Comparison of ENCODE assay signal across 18 cellular contexts in genomic region chr19:11066326-11066725, GRCh38. TPM values are rescaled to one million over a fixed set of nuclear protein-coding genes. Genes with fewer than 3 reads are reported as not detected.
DNase-seq lines count a peak whose midpoint lies in the region; ATAC-seq, FAIRE-seq and TF ChIP-seq lines count a peak whose summit lies in the region.
"Had no signal": no experiment of that assay in that cellular context is flagged by ENCODE, and none has a peak within 500 bp of the region (broad histone marks: within the 10 kb centered on the region; RNA-seq: fewer than 3 reads in every experiment).

No MANE protein-coding gene starts in this region.

- in situ Hi-C loops in HepG2 (cut with HindIII; ENCODE audit: extremely low pct_ligation_motif_present, low pct_unique_long_range_greater_than_20kb): no loop called here

- H3K4me2 ChIP-seq in HepG2 (ENCODE audit: low read depth, low read length) (0 out of 2 replicates have a peak overlapping the region, but pooled peaks have one; percentile 9), osteoblast (ENCODE audit: insufficient read depth, low read length) (no peak overlapping the region)

- no peak overlapping the region for H2AFZ ChIP-seq in HepG2 (ENCODE audit: low read length)
- H2AFZ ChIP-seq in osteoblast (ENCODE audit: low read length): no peak overlapping the region

- POLR2A ChIA-PET in RWPE1 (lab: Yijun Ruan, JAX; ENCODE audit: low non-redundant PET) (no interaction called here), HepG2 (lab: Yijun Ruan, JAX) (interaction anchor here (0.9 to 1.3 kb wide), 2 partner anchors 23 to 129 kb away, joined by 3 read pairs; partner anchors contain the start of gene LDLR)

- ATAC-seq in HepG2: peak; percentile 57
- ATAC-seq: CD8-positive, alpha-beta T cell had no signal

- H4K20me1 ChIP-seq in HepG2 (ENCODE audit: insufficient read depth, low read length): no peaks in the 10 kb centered on the region
- no peaks in the 10 kb centered on the region for H4K20me1 ChIP-seq in osteoblast (ENCODE audit: insufficient read depth, low read length)

- no peaks in the 10 kb centered on the region for H3K9me3 Mint-ChIP-seq in activated naive CD4-positive, alpha-beta T cell treated with anti-CD3 and anti-CD28 coated beads, Interleukin-2, amount 50 U/mL, for 24 hours
- H3K9me3 Mint-ChIP-seq: CD8-positive, alpha-beta T cell had no signal

- H3K4me3 ChIP-seq in HepG2 (replicated peaks in 1 of 3; ENCODE audit: insufficient read depth in 1 of 3, low read depth in 2 of 3, low read length in 3 of 3): no peak overlapping the region
- no peak overlapping the region for H3K4me3 ChIP-seq in osteoblast (ENCODE audit: insufficient read depth, low read length)

- H3K36me3 Mint-ChIP-seq in activated naive CD4-positive, alpha-beta T cell treated with anti-CD3 and anti-CD28 coated beads, Interleukin-2, amount 50 U/mL, for 24 hours: peaks cover 5% of the 10 kb centered on the region

- peak overlapping the region; percentile 51 for H3K27ac Mint-ChIP-seq in activated naive CD4-positive, alpha-beta T cell treated with anti-CD3 and anti-CD28 coated beads, Interleukin-2, amount 50 U/mL, for 24 hours
- H3K27ac Mint-ChIP-seq: CD14-positive monocyte; CD8-positive, alpha-beta T cell had no signal

- intact Hi-C loops in HepG2 (cut with micrococcal nuclease; ENCODE audit: unreplicated experiment): no loop called here

- TF ChIP-seq EP300 in HepG2 (IDR thresholded peaks at IDR 0.05; ENCODE audit: low read depth in 2 of 2, low read length in 2 of 2): no peak
- TF ChIP-seq EP300 in HepG2 (CRISPR knock-in tag; IDR thresholded peaks at IDR 0.05; ENCODE audit: borderline replicate concordance): no peak

- no peak overlapping the region for H3K4me3 Mint-ChIP-seq in activated naive CD4-positive, alpha-beta T cell treated with anti-CD3 and anti-CD28 coated beads, Interleukin-2, amount 50 U/mL, for 24 hours
- H3K4me3 Mint-ChIP-seq: CD14-positive monocyte; CD8-positive, alpha-beta T cell had no signal

- TF ChIP-seq CTCF in RWPE1 (conservative IDR thresholded peaks at IDR 0.05; ENCODE audit: low read depth) (no peak), HepG2 (CRISPR knock-in tag; IDR thresholded peaks at IDR 0.05) (no peak), osteoblast (IDR thresholded peaks at IDR 0.05; ENCODE audit: extremely low read depth, low read depth, low read length) (no peak)

- H3K36me3 ChIP-seq in HepG2 (replicated peaks in 1 of 2; ENCODE audit: control insufficient read depth in 1 of 2, insufficient read depth in 2 of 2, low read length in 2 of 2) (0 out of 5 replicates have a peak, but pooled peaks cover 0 to 2% of the 10 kb centered on the region in 2 experiments), osteoblast (ENCODE audit: insufficient read depth, low read length) (peaks cover 36% of the 10 kb centered on the region)

- CTCF ChIA-PET in RWPE1 (lab: Yijun Ruan, JAX) (interaction anchor here (0.6 kb wide), 1 partner anchor 146 kb away, joined by 4 read pairs; no protein-coding TSS in a partner anchor), HepG2 (lab: Yijun Ruan, JAX; ENCODE audit: low intra/inter-chr PET ratio, low total read pairs) (no interaction called here)

- no peaks in the 10 kb centered on the region for H3K27me3 Mint-ChIP-seq in activated naive CD4-positive, alpha-beta T cell treated with anti-CD3 and anti-CD28 coated beads, Interleukin-2, amount 50 U/mL, for 24 hours

- WGBS in HepG2 (ENCODE audit: low lambda C conversion rate): 38% methylated on average over 3 of the region's 5 CpGs

- no peak for DNase-seq in activated naive CD4-positive, alpha-beta T cell treated with Interleukin-2 at 50 U/mL for 16 hours
- DNase-seq in RWPE1 (ENCODE audit: low spot score) (no peak), HepG2 (ENCODE audit: low spot score) (no peak), osteoblast (ENCODE audit: insufficient read length, low spot score, missing footprints) (peak; percentile 31), GF-D8 (lab: John Stamatoyannopoulos, UW) (no peak), NCI-H1694 treated with DMSO at 0.1 percent for 48 hours (lab: John Stamatoyannopoulos, UW) (no peak)
- DNase-seq in stimulated activated naive CD4-positive, alpha-beta T cell treated with Interleukin-2 at 50 U/mL for 16 hours (lab: John Stamatoyannopoulos, UW): no peak
- DNase-seq: CD8-positive, alpha-beta T cell; COR-L47; DMS153; DMS79 treated with DMSO at 0.1 percent for 48 hours; EL had no signal

- no peaks in the 10 kb centered on the region for H3K9me3 ChIP-seq in HepG2 (ENCODE audit: low read length)
- peaks cover 3% of the 10 kb centered on the region for H3K9me3 ChIP-seq in osteoblast (ENCODE audit: low read depth, low read length)

- no peak for TF ChIP-seq POLR2A in HepG2 (IDR thresholded peaks at IDR 0.05; ENCODE audit: insufficient read depth in 1 of 2, low read depth in 2 of 2, low read length in 2 of 2)

- H3K9ac ChIP-seq in HepG2 (ENCODE audit: insufficient read depth, low read depth, low read length): no peak overlapping the region

- H3K4me1 ChIP-seq in HepG2 (ENCODE audit: insufficient read depth, low read length) (peaks cover 41% of the 10 kb centered on the region), osteoblast (ENCODE audit: insufficient read depth, low read length) (peaks cover 4% of the 10 kb centered on the region)

- no peaks in the 10 kb centered on the region for H3K4me1 Mint-ChIP-seq in activated naive CD4-positive, alpha-beta T cell treated with anti-CD3 and anti-CD28 coated beads, Interleukin-2, amount 50 U/mL, for 24 hours

- H3K79me2 ChIP-seq in HepG2 (ENCODE audit: insufficient read depth, low read length) (no peaks in the 10 kb centered on the region), osteoblast (ENCODE audit: insufficient read depth, low read length) (no peaks in the 10 kb centered on the region)

- TF ChIP-seq RAD21 in HepG2 (CRISPR knock-in tag; IDR thresholded peaks at IDR 0.05): no peak

- H3K27ac ChIP-seq in RWPE1: peak overlapping the region; percentile 64
- no peak overlapping the region for H3K27ac ChIP-seq in HepG2 (ENCODE audit: extremely low read length, insufficient read depth, low read length)
- no peak overlapping the region for H3K27ac ChIP-seq in osteoblast (ENCODE audit: low read depth, low read length)
- H3K27ac ChIP-seq: 22Rv1 had no signal

- BruUV-seq in HepG2 (replicated peaks; lab: Mats Ljungman, UMichigan): no TSS peak

- FAIRE-seq in HepG2 (lab: Jason Lieb, UNC): no peak
- FAIRE-seq: D721Med, G401.6, H54 had no signal

- no peaks in the 10 kb centered on the region for H3K27me3 ChIP-seq in HepG2 (ENCODE audit: control insufficient read depth in 1 of 2, insufficient read depth in 2 of 2, low read length in 2 of 2)
- no peaks in the 10 kb centered on the region for H3K27me3 ChIP-seq in osteoblast (ENCODE audit: insufficient read depth, low read length)

TF ChIP-seq in HepG2, 621 proteins besides CTCF, POLR2A, EP300 and RAD21 (continues in another document):
- TF ChIP-seq MED1 (CRISPR knock-in tag; IDR thresholded peaks at IDR 0.05) (0 out of 2 replicates have a peak, but pooled peaks have one; percentile 32), ZNF292 (CRISPR knock-in tag; IDR thresholded peaks at IDR 0.05; ENCODE audit: borderline replicate concordance, low read depth) (0 out of 2 replicates have a peak, but pooled peaks have one; percentile 23), HOXD1 (CRISPR knock-in tag; IDR thresholded peaks at IDR 0.05) (no peak)

RNA-seq across cellular contexts. Expression of gene LDLR, which starts 22.9 kb away (rescaled TPM):
- total RNA-seq in HepG2 (2016; rRNA removed; fragmentation: Illumina TruSeq; extraction: Trizol) (24.0 and 51.6 TPM in 2 replicates), osteoblast (313 and 326 TPM in 2 replicates)
- 18.8 and 19.8 TPM in 2 replicates for total RNA-seq in HepG2 (2016; cell fraction: cytosol; rRNA removed; fragmentation: Illumina TruSeq; extraction: Trizol; ENCODE audit: low read depth)
- total RNA-seq in HepG2 (2016; cell fraction: insoluble cytoplasmic fraction; rRNA removed; fragmentation: Illumina TruSeq; extraction: Trizol): 20.6 and 54.1 TPM in 2 replicates
- total RNA-seq in HepG2 (2016; cell fraction: membrane; rRNA removed; fragmentation: Illumina TruSeq; extraction: Trizol): 25.2 and 30.7 TPM in 2 replicates
- 55.9 and 71.2 TPM in 2 replicates for total RNA-seq in HepG2 (2016; cell fraction: nucleus; rRNA removed; fragmentation: Illumina TruSeq; extraction: Trizol)
- polyA plus RNA-seq in HepG2 (2011; rRNA removed): 92.5 and 135 TPM in 2 replicates
- 45.7 and 58.8 TPM in 2 replicates for polyA plus RNA-seq in HepG2 (2011; cell fraction: cytosol; rRNA removed)
- polyA plus RNA-seq in HepG2 (2011; cell fraction: nucleus; rRNA removed): 95.8 and 112 TPM in 2 replicates
- 45.0 and 107 TPM in 2 replicates for polyA plus RNA-seq in HepG2 (2012)
- 3.2 and 4.4 TPM in 2 replicates for polyA plus RNA-seq in HepG2 (2016; cell fraction: cytosol; fragmentation: Illumina TruSeq; extraction: Trizol; ENCODE audit: low read depth)
- 11.3 and 19.1 TPM in 2 replicates for polyA plus RNA-seq in HepG2 (2016; cell fraction: insoluble cytoplasmic fraction; fragmentation: Illumina TruSeq; extraction: Trizol; ENCODE audit: low read depth)
- 6.6 and 7.9 TPM in 2 replicates for polyA plus RNA-seq in HepG2 (2016; cell fraction: membrane; fragmentation: Illumina TruSeq; extraction: Trizol; ENCODE audit: low read depth)
- polyA plus RNA-seq in HepG2 (2016; cell fraction: nucleus; fragmentation: Illumina TruSeq; extraction: Trizol; ENCODE audit: insufficient read depth, low read depth): 79.1 and 81.9 TPM in 2 replicates
- 183 and 246 TPM in 2 replicates for polyA minus RNA-seq in HepG2 (2011; rRNA and poly(A)+ RNA removed; ENCODE audit: low replicate concordance)
- polyA minus RNA-seq in HepG2 (2011; cell fraction: cytosol; rRNA and poly(A)+ RNA removed): 98.4 and 116 TPM in 2 replicates
- 110 and 155 TPM in 2 replicates for polyA minus RNA-seq in HepG2 (2011; cell fraction: nucleus; rRNA and poly(A)+ RNA removed)
